1 cellular context compared by ENCODE assay signal in genomic region chr3:33936171-33936920, GRCh38.
TF ChIP-seq lines count a peak whose summit lies in the region.

No MANE protein-coding gene starts in this region.

TF ChIP-seq in K562, 482 proteins besides CTCF, POLR2A, EP300 and RAD21 (continued from another document and continues in another):
- TF ChIP-seq MGA (IDR thresholded peaks at IDR 0.05) (no peak), CBX2 (IDR thresholded peaks at IDR 0.05; ENCODE audit: insufficient read depth, low read length, poor library complexity, severe bottlenecking) (no peak), NELFE (IDR thresholded peaks at IDR 0.05; ENCODE audit: insufficient read depth, insufficient read length) (no peak), SNAPC5 (CRISPR knock-in tag; IDR thresholded peaks at IDR 0.05) (no peak), HOXB6 (CRISPR knock-in tag; IDR thresholded peaks at IDR 0.05; ENCODE audit: borderline replicate concordance) (no peak), IRF9 (tag; IDR thresholded peaks at IDR 0.05) (no peak), PTBP1 (IDR thresholded peaks at IDR 0.05; ENCODE audit: low read depth, low read length) (no peak), ZNF785 (CRISPR knock-in tag; IDR thresholded peaks at IDR 0.05) (no peak), ATF6 (CRISPR knock-in tag; IDR thresholded peaks at IDR 0.05) (no peak), TBL1XR1 (IDR thresholded peaks at IDR 0.05; ENCODE audit: low read length in 2 of 2) (peak in 1 of 2 experiments; percentile 65; a peak in 2 of 4 replicates), CEBPZ (IDR thresholded peaks at IDR 0.05; ENCODE audit: borderline replicate concordance, low read depth, low read length) (no peak), EGR1 (conservative IDR thresholded peaks at IDR 0.05) (peak; percentile 61), IRF1 (CRISPR knock-in tag; IDR thresholded peaks at IDR 0.05; ENCODE audit: borderline replicate concordance) (no peak), NFYB (IDR thresholded peaks at IDR 0.05; ENCODE audit: extremely low read depth, insufficient read length) (peak; percentile 2), HES1 (IDR thresholded peaks at IDR 0.05; ENCODE audit: low read depth) (no peak), ETV5 (CRISPR knock-in tag; IDR thresholded peaks at IDR 0.05; ENCODE audit: low read depth) (no peak), NEUROD1 (IDR thresholded peaks at IDR 0.05; ENCODE audit: borderline replicate concordance, low read depth, low read length, partially characterized antibody) (no peak), MBD2 (IDR thresholded peaks at IDR 0.05; ENCODE audit: borderline replicate concordance, low read depth) (no peak), CTBP1 (IDR thresholded peaks at IDR 0.05; ENCODE audit: borderline replicate concordance) (peak; percentile 89), PRMT5 (CRISPR knock-in tag; IDR thresholded peaks at IDR 0.05) (no peak), SMAD2 (IDR thresholded peaks at IDR 0.05; ENCODE audit: low read depth, low read length) (no peak), ZNF184 (CRISPR knock-in tag; IDR thresholded peaks at IDR 0.05) (no peak), SOX6 (IDR thresholded peaks at IDR 0.05) (peak; percentile 85), KLF13 (tag; IDR thresholded peaks at IDR 0.05; ENCODE audit: borderline replicate concordance, low read depth) (no peak), CSDE1 (IDR thresholded peaks at IDR 0.05) (no peak), POLR2B (IDR thresholded peaks at IDR 0.05; ENCODE audit: low read depth, partially characterized antibody) (peak; percentile 41), FOXK2 (conservative IDR thresholded peaks at IDR 0.05 in 1 of 2, IDR thresholded peaks at IDR 0.05 in 1 of 2; ENCODE audit: low read depth in 2 of 2) (peak; percentile 68 to 78), ZNF668 (CRISPR knock-in tag; IDR thresholded peaks at IDR 0.05) (no peak; the same call in 1 of the 2 replicates), MCM2 (IDR thresholded peaks at IDR 0.05; ENCODE audit: low read depth) (no peak), NR0B1 (IDR thresholded peaks at IDR 0.05; ENCODE audit: partially characterized antibody) (no peak), TFE3 (CRISPR knock-in tag; IDR thresholded peaks at IDR 0.05) (no peak), NFE2 (IDR thresholded peaks at IDR 0.05; ENCODE audit: low read depth) (no peak), C11orf30 (IDR thresholded peaks at IDR 0.05; ENCODE audit: low read depth) (no peak), MAFK (IDR thresholded peaks at IDR 0.05; ENCODE audit: low read length) (no peak), PREB (CRISPR knock-in tag; IDR thresholded peaks at IDR 0.05) (no peak)
